20 cellular contexts compared by ENCODE assay signal in the genomic region with DNA sequence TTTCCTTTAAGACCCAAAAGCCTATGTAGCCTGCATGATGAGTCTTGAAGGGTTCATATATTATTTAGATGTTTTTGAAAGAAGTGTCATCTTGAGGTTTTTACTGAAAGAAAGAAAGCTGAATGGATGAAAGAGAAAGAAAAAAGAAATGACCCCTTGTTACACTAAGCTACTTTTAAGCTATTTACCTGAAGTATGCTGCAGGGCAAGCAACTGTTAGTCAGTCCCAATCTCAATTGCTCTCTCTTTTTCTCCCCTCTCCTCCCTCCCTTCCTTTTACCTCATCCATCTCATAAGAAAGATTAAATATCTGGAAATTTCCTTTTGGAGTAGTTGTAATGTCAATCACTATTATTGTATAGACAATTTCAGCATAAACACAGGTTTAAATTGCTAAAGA.
DNase-seq lines count a peak whose midpoint lies in the region; ATAC-seq and TF ChIP-seq lines count a peak whose summit lies in the region.
"Had no signal": no experiment of that assay in that cellular context is flagged by ENCODE, and none has a peak within 500 bp of the region (broad histone marks: within the 10 kb centered on the region; RNA-seq: fewer than 3 reads in every experiment).

No MANE protein-coding gene starts in this region.

- H3K4me1 ChIP-seq in GM23338 (ENCODE audit: insufficient read depth) (peaks cover 36% of the 10 kb centered on the region), NT2/D1 (ENCODE audit: insufficient read depth, insufficient read length) (no peaks in the 10 kb centered on the region), hepatocyte (ENCODE audit: insufficient read depth) (peaks cover 11% of the 10 kb centered on the region), neural progenitor cell (peaks cover 36% of the 10 kb centered on the region)
- H3K4me1 ChIP-seq: Peyer's patch had no signal

- no peaks in the 10 kb centered on the region for H3K27me3 ChIP-seq in GM23338 (ENCODE audit: insufficient read depth)
- H3K27me3 ChIP-seq in NT2/D1 (ENCODE audit: insufficient read depth, insufficient read length): no peaks in the 10 kb centered on the region
- peaks cover 3% of the 10 kb centered on the region for H3K27me3 ChIP-seq in hepatocyte
- H3K27me3 ChIP-seq in neural progenitor cell: no peaks in the 10 kb centered on the region
- H3K27me3 ChIP-seq: Peyer's patch had no signal

- H3K27ac Mint-ChIP-seq in GM23338 (peak overlapping the region; percentile 97), neural progenitor cell (peak overlapping the region; percentile 93)
- H3K27ac Mint-ChIP-seq in activated CD4-positive, alpha-beta T cell treated with anti-CD3 and anti-CD28 coated beads for 36 hours: no peak overlapping the region

- H4K20me1 ChIP-seq in GM23338 (replicated peaks; ENCODE audit: insufficient read depth) (no peaks in the 10 kb centered on the region), hepatocyte (ENCODE audit: insufficient read depth, poor library complexity, severe bottlenecking) (no peaks in the 10 kb centered on the region), neural progenitor cell (ENCODE audit: low read depth) (no peaks in the 10 kb centered on the region)

- H3K9me2 ChIP-seq in GM23338 (ENCODE audit: insufficient read depth) (peaks cover 6% of the 10 kb centered on the region; the same call in 1 of the 2 replicates), hepatocyte (replicated peaks; ENCODE audit: insufficient read depth) (no peaks in the 10 kb centered on the region)
- H3K9me2 ChIP-seq: SK-N-SH had no signal

- peak; percentile 24 for DNase-seq in GM23338 (ENCODE audit: low spot score)
- DNase-seq in NT2/D1 (ENCODE audit: low read depth, low spot score): no peak
- no peak for DNase-seq in hepatocyte (ENCODE audit: low spot score)
- peak; percentile 9 for DNase-seq in neural progenitor cell (ENCODE audit: low spot score)
- DNase-seq in A172 (ENCODE audit: low spot score): no peak
- no peak for DNase-seq in activated CD4-positive, alpha-beta T cell treated with anti-CD3 and anti-CD28 coated beads for 1 hour
- DNase-seq in activated CD4-positive, alpha-beta T cell treated with anti-CD3 and anti-CD28 coated beads for 36 hours: no peak
- DNase-seq: C1 segment of cervical spinal cord, DMS79 treated with DMSO at 0.1 percent for 48 hours, H7, KBM-7, NCI-H1436, NCI-H2029, NCI-H2171, NCI-H510A treated with DMSO at 0.1 percent for 48 hours, Peyer's patch, SK-N-SH had no signal

- H3K79me2 ChIP-seq in GM23338 (replicated peaks; ENCODE audit: insufficient read depth) (no peaks in the 10 kb centered on the region), hepatocyte (no peaks in the 10 kb centered on the region), neural progenitor cell (ENCODE audit: low read depth) (no peaks in the 10 kb centered on the region)

- POLR2A ChIA-PET in activated CD4-positive, alpha-beta T cell treated with anti-CD3 and anti-CD28 coated beads for 36 hours (lab: Charles Lee): no interaction called here

- peaks cover 46% of the 10 kb centered on the region for H3K4me1 Mint-ChIP-seq in GM23338
- peaks cover 19% of the 10 kb centered on the region for H3K4me1 Mint-ChIP-seq in neural progenitor cell
- H3K4me1 Mint-ChIP-seq in activated CD4-positive, alpha-beta T cell treated with anti-CD3 and anti-CD28 coated beads for 36 hours: no peaks in the 10 kb centered on the region

- ATAC-seq in GM23338 (peak; percentile 72), HG02759 (IDR thresholded peaks at IDR 0.05; ENCODE audit: unreplicated experiment) (no peak)
- no peak for ATAC-seq in activated CD4-positive, alpha-beta T cell treated with anti-CD3 and anti-CD28 coated beads for 36 hours
- ATAC-seq: GM12878, Right ventricle myocardium inferior had no signal

- H3K4me2 ChIP-seq in GM23338 (peak overlapping the region; percentile 23), hepatocyte (peak overlapping the region; percentile 47), neural progenitor cell (peak overlapping the region; percentile 69)
- H3K4me2 ChIP-seq: SK-N-SH had no signal

- no peak overlapping the region for H2AFZ ChIP-seq in GM23338
- H2AFZ ChIP-seq in hepatocyte: peak overlapping the region; percentile 8
- peak overlapping the region; percentile 89 for H2AFZ ChIP-seq in neural progenitor cell (replicated peaks)

- H3K4me3 Mint-ChIP-seq in GM23338 (peak overlapping the region; percentile 43; the same call in 2 of the 3 replicates), neural progenitor cell (no peak overlapping the region)
- no peak overlapping the region for H3K4me3 Mint-ChIP-seq in activated CD4-positive, alpha-beta T cell treated with anti-CD3 and anti-CD28 coated beads for 36 hours

- peaks cover 13% of the 10 kb centered on the region for H3K9me3 Mint-ChIP-seq in GM23338
- peaks cover 2% of the 10 kb centered on the region for H3K9me3 Mint-ChIP-seq in neural progenitor cell
- peaks cover 2% of the 10 kb centered on the region for H3K9me3 Mint-ChIP-seq in activated CD4-positive, alpha-beta T cell treated with anti-CD3 and anti-CD28 coated beads for 36 hours (ENCODE audit: low read depth)

- peak overlapping the region; percentile 1 for H3K9ac ChIP-seq in NT2/D1 (ENCODE audit: insufficient read length, low read depth)
- H3K9ac ChIP-seq in neural progenitor cell: peak overlapping the region; percentile 11
- H3K9ac ChIP-seq: SK-N-SH had no signal

- H3K27me3 Mint-ChIP-seq in GM23338 (ENCODE audit: insufficient read depth, low read depth, poor library complexity) (peaks cover 2% of the 10 kb centered on the region), neural progenitor cell (ENCODE audit: insufficient read depth, low read depth) (no peaks in the 10 kb centered on the region)
- no peaks in the 10 kb centered on the region for H3K27me3 Mint-ChIP-seq in activated CD4-positive, alpha-beta T cell treated with anti-CD3 and anti-CD28 coated beads for 36 hours

- intact Hi-C loops in activated CD4-positive, alpha-beta T cell treated with anti-CD3 and anti-CD28 coated beads for 36 hours (cut with DNase I, micrococcal nuclease): no loop called here

- TF ChIP-seq CTCF in GM23338 (conservative IDR thresholded peaks at IDR 0.05; ENCODE audit: low read depth in 2 of 2) (no peak), hepatocyte (IDR thresholded peaks at IDR 0.05; ENCODE audit: poor library complexity) (no peak), neural progenitor cell (IDR thresholded peaks at IDR 0.05) (no peak)

- H3F3A ChIP-seq in GM23338 (replicated peaks; ENCODE audit: low read depth) (no peaks in the 10 kb centered on the region), neural progenitor cell (ENCODE audit: low read depth) (peaks cover 60% of the 10 kb centered on the region)

- H3K36me3 Mint-ChIP-seq in GM23338 (ENCODE audit: low read depth) (peaks cover 24% of the 10 kb centered on the region; the same call in 2 of the 3 replicates), neural progenitor cell (no peaks in the 10 kb centered on the region)
- no peaks in the 10 kb centered on the region for H3K36me3 Mint-ChIP-seq in activated CD4-positive, alpha-beta T cell treated with anti-CD3 and anti-CD28 coated beads for 36 hours (ENCODE audit: low read depth)

- H3K9me3 ChIP-seq in NT2/D1 (ENCODE audit: insufficient read depth, low read length) (peaks cover 13% of the 10 kb centered on the region), hepatocyte (ENCODE audit: low read depth) (no peaks in the 10 kb centered on the region), neural progenitor cell (ENCODE audit: low read depth) (no peaks in the 10 kb centered on the region)
- H3K9me3 ChIP-seq: Peyer's patch, SK-N-SH had no signal

- H3K4me3 ChIP-seq in GM23338 (peak overlapping the region; percentile 1), NT2/D1 (ENCODE audit: insufficient read length, low read depth) (no peak overlapping the region), hepatocyte (no peak overlapping the region), neural progenitor cell (peak overlapping the region; percentile 23)
- H3K4me3 ChIP-seq: GM12878, Peyer's patch had no signal

- H3K27ac ChIP-seq in GM23338 (ENCODE audit: low read depth) (peak overlapping the region; percentile 50), hepatocyte (no peak overlapping the region), neural progenitor cell (peak overlapping the region; percentile 97)
- H3K27ac ChIP-seq: Peyer's patch had no signal

- CTCF ChIA-PET in activated CD4-positive, alpha-beta T cell treated with anti-CD3 and anti-CD28 coated beads for 36 hours (lab: Charles Lee): interaction anchor here (0.7 kb wide), 1 partner anchor 1211 kb away, joined by 3 read pairs; no protein-coding TSS in a partner anchor

- no peaks in the 10 kb centered on the region for H3K36me3 ChIP-seq in GM23338 (ENCODE audit: insufficient read depth)
- no peaks in the 10 kb centered on the region for H3K36me3 ChIP-seq in NT2/D1 (ENCODE audit: insufficient read depth, insufficient read length, low read length)
- no peaks in the 10 kb centered on the region for H3K36me3 ChIP-seq in hepatocyte (replicated peaks; ENCODE audit: insufficient read depth, low read depth)
- no peaks in the 10 kb centered on the region for H3K36me3 ChIP-seq in neural progenitor cell
- H3K36me3 ChIP-seq: Peyer's patch had no signal

TF ChIP-seq in GM23338, 12 proteins besides CTCF, POLR2A, EP300 and RAD21 (continues in another document):
- TF ChIP-seq NANOG (IDR thresholded peaks at IDR 0.05; ENCODE audit: borderline replicate concordance) (no peak), EZH2 (IDR thresholded peaks at IDR 0.05; ENCODE audit: low read depth, unreplicated experiment) (no peak), REST (IDR thresholded peaks at IDR 0.05; ENCODE audit: unreplicated experiment) (no peak)

Comparison
In these comparisons a context has a peak if more than half of its experiments do, and no peak if none do; other contexts are left out.
1. DNase-seq: peak in GM23338 (single experiment) and neural progenitor cell (single experiment); none in NT2/D1 (single experiment), hepatocyte (single experiment), A172 (single experiment), activated CD4-positive, alpha-beta T cell treated with anti-CD3 and anti-CD28 coated beads for 1 hour (single experiment) and activated CD4-positive, alpha-beta T cell treated with anti-CD3 and anti-CD28 coated beads for 36 hours (single experiment).
2. H3K4me3 ChIP-seq: peak in GM23338 (single experiment) and neural progenitor cell (single experiment); none in NT2/D1 (single experiment) and hepatocyte (single experiment).
3. Peak in every context shown above with its lines, with median percentiles within 50 percentile points of each other: H3K4me2 ChIP-seq.